ENCODE assay signal across 9 cellular contexts in the genomic region with DNA sequence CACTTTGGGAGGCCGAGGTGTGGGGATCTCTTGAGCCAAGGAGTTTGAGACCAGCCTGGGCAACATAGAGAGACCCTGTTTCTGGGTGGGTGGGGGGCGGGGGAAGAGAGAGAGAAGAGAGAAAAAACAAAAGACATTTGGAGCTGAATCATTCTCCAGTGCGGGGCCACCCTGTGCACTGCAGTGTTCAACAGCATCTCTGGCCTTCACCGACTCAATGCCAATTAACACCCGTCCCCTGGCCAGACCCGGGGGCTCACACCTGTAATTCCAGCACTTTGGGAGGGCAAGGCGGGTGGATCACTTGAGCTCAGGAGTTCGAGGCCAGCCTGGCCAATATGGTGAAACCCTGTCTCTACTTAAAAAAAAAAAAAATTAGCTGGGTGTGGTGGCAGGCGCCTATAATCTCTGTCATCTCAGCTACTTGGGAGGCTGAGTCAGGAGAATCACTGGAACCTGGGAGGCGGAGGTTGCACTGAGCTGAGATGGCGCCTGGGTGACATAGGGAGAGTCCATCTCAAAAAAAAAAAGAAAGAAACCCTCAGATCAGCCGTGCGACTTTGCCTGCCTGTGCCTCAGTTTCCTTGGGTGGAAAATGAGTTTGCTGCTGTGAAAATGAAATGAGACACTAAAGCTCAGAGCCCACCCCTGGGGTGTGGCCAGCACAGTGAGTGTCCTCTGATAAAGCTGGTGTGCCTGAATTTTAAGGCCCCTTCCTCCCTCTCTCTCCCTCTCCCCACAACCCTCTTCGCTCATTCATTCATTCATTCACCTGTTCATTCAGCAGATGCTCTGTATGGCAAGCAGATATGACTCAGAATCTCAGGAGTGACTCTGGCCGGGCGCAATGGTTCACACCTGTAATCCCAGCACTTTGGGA. TPM values are rescaled to one million over a fixed set of nuclear protein-coding genes. Genes with fewer than 3 reads are reported as not detected.
DNase-seq lines count a peak whose midpoint lies in the region; ATAC-seq, FAIRE-seq and TF ChIP-seq lines count a peak whose summit lies in the region.
"Had no signal": no experiment of that assay in that cellular context is flagged by ENCODE, and none has a peak within 500 bp of the region (broad histone marks: within the 10 kb centered on the region; RNA-seq: fewer than 3 reads in every experiment).

No MANE protein-coding gene starts in this region.

- TF ChIP-seq CTCF in OCI-LY7 (conservative IDR thresholded peaks at IDR 0.05; ENCODE audit: low read length): no peak
- no peak for TF ChIP-seq CTCF in GM12878 (IDR thresholded peaks at IDR 0.05 in 2 of 3, conservative IDR thresholded peaks at IDR 0.05 in 1 of 3; ENCODE audit: control insufficient read depth in 2 of 3, extremely low read depth in 1 of 3, insufficient read depth in 1 of 3, low read depth in 3 of 3, low read length in 3 of 3)

- H3K23ac ChIP-seq in mesendoderm (ENCODE audit: low read length): no peak overlapping the region

- no peak overlapping the region for H2AK5ac ChIP-seq in mesendoderm (ENCODE audit: low read length)

- H3K56ac ChIP-seq in mesendoderm (ENCODE audit: low read length): no peak overlapping the region

- H3K36me3 ChIP-seq in OCI-LY7 (ENCODE audit: insufficient read depth, low read length) (no peaks in the 10 kb centered on the region), GM12878 (ENCODE audit: control insufficient read depth in 2 of 2, insufficient read depth in 2 of 2, low read length in 1 of 2) (no peaks in the 10 kb centered on the region), mesendoderm (ENCODE audit: control insufficient read depth, insufficient read depth, low read length) (no peaks in the 10 kb centered on the region)

- H2BK120ac ChIP-seq in mesendoderm (ENCODE audit: low read depth, low read length): no peak overlapping the region

- H3K4me3 ChIP-seq in OCI-LY7 (ENCODE audit: low read depth, low read length, poor library complexity, severe bottlenecking) (no peak overlapping the region), GM12878 (no peak overlapping the region), mesendoderm (ENCODE audit: low read length) (no peak overlapping the region)

- H4K20me1 ChIP-seq in OCI-LY7 (ENCODE audit: insufficient read depth, low read length): no peaks in the 10 kb centered on the region
- H4K20me1 ChIP-seq in GM12878 (ENCODE audit: control insufficient read depth, insufficient read depth): no peaks in the 10 kb centered on the region

- no peak for FAIRE-seq in GM12878 (lab: Jason Lieb, UNC)

- H3K4me3 Mint-ChIP-seq in natural killer cell treated with Interleukin-12 subunit alpha and Interleukin-12 subunit beta and Interleukin-15 and Interleukin-18, amount 100 ng/mL, for 72 hours: peak overlapping the region; percentile 50

- no peaks in the 10 kb centered on the region for H3K27me3 ChIP-seq in GM12878 (replicated peaks in 1 of 2; ENCODE audit: control insufficient read depth in 2 of 2, insufficient read depth in 2 of 2, low read length in 1 of 2)
- H3K27me3 ChIP-seq in mesendoderm (ENCODE audit: insufficient read depth, low read length, poor library complexity): peaks cover 28% of the 10 kb centered on the region

- peaks cover 0 to 6% of the 10 kb centered on the region in 2 donors for H3K27me3 Mint-ChIP-seq in natural killer cell treated with Interleukin-12 subunit alpha and Interleukin-12 subunit beta and Interleukin-15 and Interleukin-18, amount 100 ng/mL, for 72 hours

- H3K36me3 Mint-ChIP-seq in natural killer cell treated with Interleukin-12 subunit alpha and Interleukin-12 subunit beta and Interleukin-15 and Interleukin-18, amount 100 ng/mL, for 72 hours: no peaks in the 10 kb centered on the region

- no peak for TF ChIP-seq POLR2A in GM12878 (IDR thresholded peaks at IDR 0.05; ENCODE audit: low read depth, low read length)

- H3K18ac ChIP-seq in mesendoderm (ENCODE audit: low read length): no peak overlapping the region

- peaks cover 46 to 57% of the 10 kb centered on the region in 2 donors for H3K4me1 Mint-ChIP-seq in natural killer cell treated with Interleukin-12 subunit alpha and Interleukin-12 subunit beta and Interleukin-15 and Interleukin-18, amount 100 ng/mL, for 72 hours (ENCODE audit: low read depth in 2 of 2)

- no peak overlapping the region for H2BK5ac ChIP-seq in mesendoderm (ENCODE audit: low read length)

- in situ Hi-C loops in GM12878 (cut with MboI): no loop called here

- no peaks in the 10 kb centered on the region for H3K79me1 ChIP-seq in mesendoderm (ENCODE audit: low read length)

- no peak for TF ChIP-seq RAD21 in GM12878 (IDR thresholded peaks at IDR 0.05; ENCODE audit: insufficient read depth, low read depth, low read length)

- H2BK15ac ChIP-seq in mesendoderm (replicated peaks; ENCODE audit: low read depth): no peak overlapping the region

- H3K9ac ChIP-seq in GM12878 (ENCODE audit: control insufficient read depth, insufficient read depth, low read length) (no peak overlapping the region), mesendoderm (ENCODE audit: low read length) (no peak overlapping the region)

- H2AFZ ChIP-seq in OCI-LY7 (ENCODE audit: low read length): no peak overlapping the region
- no peak overlapping the region for H2AFZ ChIP-seq in GM12878 (ENCODE audit: control insufficient read depth, low read depth, low read length)

- CTCF ChIA-PET in OCI-LY7 (lab: Charles Lee; ENCODE audit: unreplicated experiment) (interaction anchor here (1.0 kb wide), 1 partner anchor 8 kb away, joined by 9 read pairs; no protein-coding TSS in a partner anchor), GM12878 (lab: Yijun Ruan, JAX) (interaction anchor here (0.7 to 5.0 kb wide), 7 partner anchors 8 to 84 kb away, joined by 3 to 27 read pairs (median 10); no protein-coding TSS in a partner anchor)

- SMC1A ChIA-PET in GM12878 (lab: Charles Lee; ENCODE audit: uncharacterized antibody, unreplicated experiment): interaction anchor here (0.6 to 5.8 kb wide), 7 partner anchors 8 to 85 kb away, joined by 3 to 50 read pairs (median 25); no protein-coding TSS in a partner anchor

- no peak overlapping the region for H3K4ac ChIP-seq in mesendoderm (ENCODE audit: low read depth, low read length)

- H3K9me3 ChIP-seq in OCI-LY7 (ENCODE audit: low read length) (no peaks in the 10 kb centered on the region), GM12878 (replicated peaks; ENCODE audit: control insufficient read depth, insufficient read depth, low read length) (no peaks in the 10 kb centered on the region)

- no peak for ATAC-seq in GM12878
- no peak for ATAC-seq in natural killer cell treated with Interleukin-12 subunit alpha and Interleukin-12 subunit beta and Interleukin-15 and Interleukin-18, amount 100 ng/mL, for 72 hours

- POLR2A ChIA-PET in OCI-LY7 (lab: Charles Lee) (no interaction called here), GM12878 (lab: Charles Lee) (interaction anchor here (1.0 to 1.6 kb wide), 7 partner anchors 8 to 41 kb away, joined by 3 to 11 read pairs (median 3); no protein-coding TSS in a partner anchor)

- H3K9me3 Mint-ChIP-seq in natural killer cell treated with Interleukin-12 subunit alpha and Interleukin-12 subunit beta and Interleukin-15 and Interleukin-18, amount 100 ng/mL, for 72 hours: no peaks in the 10 kb centered on the region

- H3K27ac Mint-ChIP-seq in natural killer cell treated with Interleukin-12 subunit alpha and Interleukin-12 subunit beta and Interleukin-15 and Interleukin-18, amount 100 ng/mL, for 72 hours: peak overlapping the region; percentile 63 to 75

- 27% methylated on average over 13 of the region's 16 CpGs for WGBS in GM12878 (ENCODE audit: insufficient coverage, insufficient replicate concordance, low lambda C conversion rate, missing lambda C conversion rate)
- whole genome bisulfite sequencing in mesendoderm (ENCODE audit: extremely low coverage, insufficient coverage, low lambda C conversion rate): no CpG with 5 or more reads among the region's 16 CpGs

- peaks cover 44% of the 10 kb centered on the region for H3K4me1 ChIP-seq in OCI-LY7 (ENCODE audit: insufficient read depth, low read length, poor library complexity, severe bottlenecking)
- H3K4me1 ChIP-seq in GM12878 (ENCODE audit: control insufficient read depth, insufficient read depth, low read length): peaks cover 33% of the 10 kb centered on the region
- H3K4me1 ChIP-seq in mesendoderm (ENCODE audit: control insufficient read depth, low read depth, low read length): no peaks in the 10 kb centered on the region

- BruUV-seq in OCI-LY7 (replicated peaks; lab: Mats Ljungman, UMichigan) (no TSS peak), GM12878 (replicated peaks; lab: Mats Ljungman, UMichigan) (no TSS peak)

- no peak overlapping the region for H4K5ac ChIP-seq in mesendoderm (ENCODE audit: low read length)

- RAD21 ChIA-PET in GM12878 (lab: Charles Lee; ENCODE audit: unreplicated experiment): interaction anchor here (0.7 to 3.6 kb wide), 8 partner anchors 8 to 1629 kb away, joined by 3 to 32 read pairs (median 3); no protein-coding TSS in a partner anchor

- TF ChIP-seq EP300 in GM12878 (IDR thresholded peaks at IDR 0.05; ENCODE audit: borderline replicate concordance in 1 of 2, control insufficient read depth in 1 of 2, low read depth in 2 of 2, low read length in 2 of 2): no peak

- H3K9me2 ChIP-seq in OCI-LY7 (ENCODE audit: insufficient read depth, low read length): no peaks in the 10 kb centered on the region

- H3K4me2 ChIP-seq in OCI-LY7 (ENCODE audit: low read length) (peak overlapping the region; percentile 41; the same call in 1 of the 2 replicates), GM12878 (ENCODE audit: control insufficient read depth, insufficient read depth) (no peak overlapping the region), mesendoderm (ENCODE audit: low read length) (no peak overlapping the region)

- DNase-seq in EH (ENCODE audit: low read depth): peak; percentile 39
- no peak for DNase-seq in OCI-LY7 (ENCODE audit: low spot score)
- DNase-seq in GM12878 (ENCODE audit: low read depth, low spot score): no peak
- no peak for DNase-seq in natural killer cell treated with Interleukin-12 subunit alpha and Interleukin-12 subunit beta and Interleukin-15 and Interleukin-18, amount 100 ng/mL, for 72 hours (ENCODE audit: low spot score)
- DNase-seq in NCI-H2171 (lab: John Stamatoyannopoulos, UW): no peak
- DNase-seq in mesendoderm: no peak
- DNase-seq in kidney glomerular epithelial cell (lab: John Stamatoyannopoulos, UW): no peak
- no peak for DNase-seq in GM19238 (ENCODE audit: insufficient read length, low spot score)
- DNase-seq: NCI-H2081 had no signal

- no peak overlapping the region for H3K27ac ChIP-seq in OCI-LY7 (ENCODE audit: low read depth, low read length, poor library complexity, severe bottlenecking)
- no peak overlapping the region for H3K27ac ChIP-seq in GM12878 (ENCODE audit: control insufficient read depth, insufficient read depth)
- H3K27ac ChIP-seq in mesendoderm (ENCODE audit: low read depth, low read length): no peak overlapping the region

- H3K79me2 ChIP-seq in OCI-LY7 (ENCODE audit: insufficient read depth, low read depth, low read length) (no peaks in the 10 kb centered on the region), GM12878 (ENCODE audit: control insufficient read depth, insufficient read depth, low read length) (no peaks in the 10 kb centered on the region), mesendoderm (ENCODE audit: control insufficient read depth, insufficient read depth, low read length) (no peaks in the 10 kb centered on the region)

- intact Hi-C loops in OCI-LY7 (cut with micrococcal nuclease; ENCODE audit: unreplicated experiment): no loop called here
- intact Hi-C loops in GM12878 (cut with micrococcal nuclease; ENCODE audit: unreplicated experiment): no loop called here

- H4K8ac ChIP-seq in mesendoderm (ENCODE audit: low read depth, low read length): no peak overlapping the region

RNA-seq across cellular contexts. Expression of gene KLF2, which starts 6.4 kb away (rescaled TPM):
- total RNA-seq in OCI-LY7 (2014; rRNA removed; shearing (Covaris generic)): 4.5 and 8.6 TPM in 2 replicates
- total RNA-seq in OCI-LY7 (2022): 6.2 and 8.2 TPM in 2 replicates
- total RNA-seq in GM12878 (2013; cell fraction: nucleolus; rRNA removed): 1.0 and 2.7 TPM in 2 replicates
- total RNA-seq in GM12878 (2014; rRNA removed): 3.2 and 4.4 TPM in 2 replicates
- 0.74 and 1.0 TPM in 2 replicates for total RNA-seq in GM12878 (2014; rRNA removed; fragmentation: Illumina TruSeq; extraction: Trizol)
- 12.4 and 13.7 TPM in 2 replicates for total RNA-seq in GM12878 (2021)
- polyA plus RNA-seq in GM12878 (2011; ENCODE audit: low read depth): 1.7 TPM
- 0.20 and 0.23 TPM in 2 replicates for polyA plus RNA-seq in GM12878 (2011; rRNA removed)
- polyA plus RNA-seq in GM12878 (2011; cell fraction: cytosol; rRNA removed): 0.99 and 1.6 TPM in 2 replicates
- polyA plus RNA-seq in GM12878 (2011; cell fraction: nucleus; rRNA removed): 3.2 and 8.0 TPM in 2 replicates
- polyA plus RNA-seq in GM12878 (2012): 11.2 and 12.8 TPM in 2 replicates
- polyA plus RNA-seq in GM12878 (2014; fragmentation: Illumina TruSeq; extraction: Trizol): 0.14 and 0.66 TPM in 2 replicates
- under 1 TPM; 0.16 to 0.71 TPM for polyA plus RNA-seq in GM12878 (2014; fragmentation: Nextera tagmentation; extraction: Ambion mirVana)
- polyA plus RNA-seq in GM12878 (2014; rRNA removed): 3.8 and 7.6 TPM in 2 replicates
- 1 to 10 TPM in 1 of 2 experiments, under 1 TPM in 1; 1.00 to 1.8 TPM for polyA plus RNA-seq in GM12878 (2016; fragmentation: Nextera tagmentation; extraction: Ambion mirVana)
- polyA minus RNA-seq in GM12878 (2011; rRNA and poly(A)+ RNA removed): 0.15 and 0.31 TPM in 2 replicates
- 1.5 TPM in 2 replicates for polyA minus RNA-seq in GM12878 (2011; cell fraction: cytosol; rRNA and poly(A)+ RNA removed)
- 2.4 and 8.4 TPM in 2 replicates for polyA minus RNA-seq in GM12878 (2011; cell fraction: nucleus; rRNA and poly(A)+ RNA removed)
- total RNA-seq in natural killer cell treated with Interleukin-12 subunit alpha and Interleukin-12 subunit beta and Interleukin-15 and Interleukin-18, amount 100 ng/mL, for 72 hours: 1 to 10 TPM; 3.4 to 6.7 TPM
- polyA plus RNA-seq in mesendoderm (2013, experiment 1 of 2): 0.87 TPM
- polyA plus RNA-seq in mesendoderm (2013, experiment 2 of 2): 0.88 TPM
